Comparison of ENCODE assay signal across 1 cellular context in genomic region chr5:149133795-149134777, GRCh38.
TF ChIP-seq lines count a peak whose summit lies in the region.

No MANE protein-coding gene starts in this region.

TF ChIP-seq in K562, 482 proteins besides CTCF, POLR2A, EP300 and RAD21 (continued from another document):
- TF ChIP-seq TSHZ1 (CRISPR knock-in tag; IDR thresholded peaks at IDR 0.05) (no peak), RBM34 (IDR thresholded peaks at IDR 0.05; ENCODE audit: borderline replicate concordance, insufficient read depth, low read length) (no peak), PHB2 (IDR thresholded peaks at IDR 0.05; ENCODE audit: low read depth) (no peak), ARID1B (IDR thresholded peaks at IDR 0.05) (peak; percentile 65), MGA (IDR thresholded peaks at IDR 0.05) (peak; percentile 72), MAFG (tag; conservative IDR thresholded peaks at IDR 0.05) (peak; percentile 73), SMAD3 (CRISPR knock-in tag; conservative IDR thresholded peaks at IDR 0.05) (0 out of 2 replicates have a peak, but pooled peaks have one; percentile 9), NR2C2 (CRISPR knock-in tag; IDR thresholded peaks at IDR 0.05) (no peak), NR2C2 (tag; IDR thresholded peaks at IDR 0.05) (peak; percentile 72; the same call in 1 of the 2 replicates), ZNF589 (CRISPR knock-in tag; IDR thresholded peaks at IDR 0.05; ENCODE audit: low read depth) (peak; percentile 81; the same call in 1 of the 2 replicates), JUNB (CRISPR knock-in tag; conservative IDR thresholded peaks at IDR 0.05) (0 out of 2 replicates have a peak, but pooled peaks have one; percentile 47), SMARCC2 (IDR thresholded peaks at IDR 0.05; ENCODE audit: low read depth) (peak; percentile 54), EGR1 (conservative IDR thresholded peaks at IDR 0.05) (peak; percentile 49)
TF ChIP-seq in K562: peak in this region for 33.
